ENCODE assay signal across 21 cellular contexts in genomic region chr1:225389850-225390249, GRCh38. TPM values are rescaled to one million over a fixed set of nuclear protein-coding genes. Genes with fewer than 3 reads are reported as not detected.
DNase-seq lines count a peak whose midpoint lies in the region; ATAC-seq and TF ChIP-seq lines count a peak whose summit lies in the region.
"Had no signal": no experiment of that assay in that cellular context is flagged by ENCODE, and none has a peak within 500 bp of the region (broad histone marks: within the 10 kb centered on the region; RNA-seq: fewer than 3 reads in every experiment).

No MANE protein-coding gene starts in this region.

- H3K9me3 Mint-ChIP-seq in stimulated activated naive CD8-positive, alpha-beta T cell treated with anti-CD3 and anti-CD28 coated beads, Interleukin-15, amount 100 ng/mL, for 72 hours = no peaks in the 10 kb centered on the region
- H3K9me3 Mint-ChIP-seq in neural crest cell = no peaks in the 10 kb centered on the region
- H3K9me3 Mint-ChIP-seq: CD14-positive monocyte; CD4-positive, alpha-beta T cell; CD8-positive, alpha-beta memory T cell had no signal

- no peaks in the 10 kb centered on the region for H3K27me3 ChIP-seq in MM.1S (replicated peaks; ENCODE audit: insufficient read depth, low read length)
- H3K27me3 ChIP-seq: BE2C; BLaER1 treated with 17β-estradiol and CSF1 and Interleukin-3, amounts not matched to agents 10 nM and 100 nM had no signal

- H3K4me3 Mint-ChIP-seq in stimulated activated naive CD8-positive, alpha-beta T cell treated with anti-CD3 and anti-CD28 coated beads, Interleukin-15, amount 100 ng/mL, for 72 hours = no peak overlapping the region
- no peak overlapping the region for H3K4me3 Mint-ChIP-seq in neural crest cell
- H3K4me3 Mint-ChIP-seq: CD14-positive monocyte; CD4-positive, alpha-beta T cell; CD8-positive, alpha-beta memory T cell had no signal

- H3K4me1 Mint-ChIP-seq in stimulated activated naive CD8-positive, alpha-beta T cell treated with anti-CD3 and anti-CD28 coated beads, Interleukin-15, amount 100 ng/mL, for 72 hours = no peaks in the 10 kb centered on the region
- H3K4me1 Mint-ChIP-seq in neural crest cell = no peaks in the 10 kb centered on the region
- H3K4me1 Mint-ChIP-seq: CD14-positive monocyte had no signal

- no peaks in the 10 kb centered on the region for H4K20me1 ChIP-seq in MM.1S (ENCODE audit: insufficient read depth, low read length)
- H4K20me1 ChIP-seq: BLaER1 treated with 17β-estradiol and CSF1 and Interleukin-3, amounts not matched to agents 10 nM and 100 nM had no signal

- H3K9ac ChIP-seq in MM.1S (ENCODE audit: low read length) = no peak overlapping the region
- H3K9ac ChIP-seq: BLaER1 treated with 17β-estradiol and CSF1 and Interleukin-3, amounts not matched to agents 10 nM and 100 nM had no signal

- H3K27ac Mint-ChIP-seq in stimulated activated naive CD8-positive, alpha-beta T cell treated with anti-CD3 and anti-CD28 coated beads, Interleukin-15, amount 100 ng/mL, for 72 hours = peak overlapping the region; percentile 44 to 87
- peak overlapping the region; percentile 87 for H3K27ac Mint-ChIP-seq in neural crest cell (ENCODE audit: unreplicated experiment)
- H3K27ac Mint-ChIP-seq: CD4-positive, alpha-beta T cell; CD8-positive, alpha-beta memory T cell had no signal

- H3K4me1 ChIP-seq in MM.1S (ENCODE audit: low read length) = no peaks in the 10 kb centered on the region
- H3K4me1 ChIP-seq: A549, BE2C, HAP-1 had no signal

- peak; percentile 29 for ATAC-seq in stimulated activated naive CD8-positive, alpha-beta T cell treated with anti-CD3 and anti-CD28 coated beads, Interleukin-15, amount 100 ng/mL, for 72 hours
- ATAC-seq in stimulated activated naive CD8-positive, alpha-beta T cell treated with anti-CD3 and anti-CD28 coated beads, Interleukin-15, Interleukin-2, amounts not matched to agents 100 U/mL and 50 U/mL, for 24 hours = no peak
- ATAC-seq: A549 had no signal

- H3K36me3 Mint-ChIP-seq in neural crest cell (ENCODE audit: low read depth) = peaks cover 15% of the 10 kb centered on the region

- TF ChIP-seq CTCF in MM.1S (IDR thresholded peaks at IDR 0.05; ENCODE audit: low read length) (no peak), neural crest cell (conservative IDR thresholded peaks at IDR 0.05) (no peak)

- no peaks in the 10 kb centered on the region for H3K9me2 ChIP-seq in MM.1S (replicated peaks; ENCODE audit: insufficient read depth, low read length)

- H3K9me3 ChIP-seq in MM.1S (replicated peaks; ENCODE audit: insufficient read depth, low read length) = no peaks in the 10 kb centered on the region
- H3K9me3 ChIP-seq: A549; BE2C; BLaER1 treated with 17β-estradiol and CSF1 and Interleukin-3, amounts not matched to agents 10 nM and 100 nM; HAP-1 had no signal

- H3K27ac ChIP-seq in MM.1S (ENCODE audit: low read length) = no peak overlapping the region
- H3K27ac ChIP-seq: A549; BLaER1 treated with 17β-estradiol and CSF1 and Interleukin-3, amounts not matched to agents 10 nM and 100 nM had no signal

- no peak overlapping the region for H3K4me2 ChIP-seq in MM.1S (ENCODE audit: low read depth, low read length)
- H3K4me2 ChIP-seq: A549; BLaER1 treated with 17β-estradiol and CSF1 and Interleukin-3, amounts not matched to agents 10 nM and 100 nM had no signal

- DNase-seq in stimulated activated naive CD8-positive, alpha-beta T cell treated with anti-CD3 and anti-CD28 coated beads, Interleukin-15, amount 100 ng/mL, for 72 hours = no peak
- no peak for DNase-seq in stimulated activated naive CD8-positive, alpha-beta T cell treated with anti-CD3 and anti-CD28 coated beads, Interleukin-15, Interleukin-2, amounts not matched to agents 100 U/mL and 50 U/mL, for 24 hours
- peak; percentile 21 for DNase-seq in MM.1S
- DNase-seq in neural crest cell (ENCODE audit: low read depth, low spot score) = no peak
- DNase-seq in NCI-H345 (lab: John Stamatoyannopoulos, UW) = no peak
- no peak for DNase-seq in germinal center (ENCODE audit: low spot score)
- DNase-seq in SHP77 (lab: John Stamatoyannopoulos, UW) = no peak
- DNase-seq: 8988T; ACHN; AML-193; BE2C; CD4-positive, alpha-beta T cell; CD8-positive, alpha-beta memory T cell; DMS 273 treated with DMSO at 0.1 percent for 48 hours; DMS79; GF-D8; GOT3 had no signal

- H2AFZ ChIP-seq in MM.1S (ENCODE audit: low read length) = no peak overlapping the region

- no peaks in the 10 kb centered on the region for H3K79me2 ChIP-seq in MM.1S (ENCODE audit: low read length)

- no peak overlapping the region for H3K4me3 ChIP-seq in MM.1S (ENCODE audit: low read length)
- H3K4me3 ChIP-seq: A549; BLaER1 treated with 17β-estradiol and CSF1 and Interleukin-3, amounts not matched to agents 10 nM and 100 nM; HAP-1 had no signal

- no peaks in the 10 kb centered on the region for H3K27me3 Mint-ChIP-seq in stimulated activated naive CD8-positive, alpha-beta T cell treated with anti-CD3 and anti-CD28 coated beads, Interleukin-15, amount 100 ng/mL, for 72 hours
- no peaks in the 10 kb centered on the region for H3K27me3 Mint-ChIP-seq in neural crest cell (ENCODE audit: low read depth)
- H3K27me3 Mint-ChIP-seq: CD4-positive, alpha-beta T cell; CD8-positive, alpha-beta memory T cell had no signal

- H3F3A ChIP-seq in MM.1S (ENCODE audit: insufficient read depth, low read length) = 0 out of 2 replicates have a peak, but pooled peaks cover 3% of the 10 kb centered on the region

- H3K36me3 ChIP-seq in MM.1S (replicated peaks; ENCODE audit: insufficient read depth, low read length) = no peaks in the 10 kb centered on the region
- H3K36me3 ChIP-seq: BLaER1 treated with 17β-estradiol and CSF1 and Interleukin-3, amounts not matched to agents 10 nM and 100 nM; HAP-1 had no signal

RNA-seq across cellular contexts. Expression of gene LBR, which starts 38.0 kb away (rescaled TPM):
- 168 and 181 TPM in 2 replicates for total RNA-seq in neural crest cell
